Comparison of ENCODE assay signal across 16 cellular contexts in the genomic region with DNA sequence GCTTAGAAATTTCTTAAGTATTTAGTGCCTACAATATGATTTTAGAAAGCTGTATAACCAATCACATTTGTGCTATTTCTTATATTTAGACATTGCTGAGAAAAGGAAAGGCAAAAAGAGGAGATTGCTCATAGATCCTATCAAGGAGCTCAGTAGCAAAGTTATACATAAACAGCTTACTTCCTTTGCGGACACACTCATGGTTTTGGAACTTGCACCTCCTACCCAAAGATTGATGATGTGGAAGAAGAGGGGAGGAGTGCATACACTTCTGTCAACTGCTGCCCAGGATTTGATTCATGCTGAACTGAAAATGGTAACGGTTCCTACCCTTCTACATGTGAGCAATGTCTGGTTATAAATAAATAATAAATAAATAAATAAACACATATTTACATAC. TPM values are rescaled to one million over a fixed set of nuclear protein-coding genes. Genes with fewer than 3 reads are reported as not detected.
DNase-seq lines count a peak whose midpoint lies in the region; ATAC-seq, FAIRE-seq and TF ChIP-seq lines count a peak whose summit lies in the region.
"Had no signal": no experiment of that assay in that cellular context is flagged by ENCODE, and none has a peak within 500 bp of the region (broad histone marks: within the 10 kb centered on the region; RNA-seq: fewer than 3 reads in every experiment).

No MANE protein-coding gene starts in this region.

- H4K20me1 ChIP-seq in SK-N-SH (ENCODE audit: insufficient read depth) = no peaks in the 10 kb centered on the region

- TF ChIP-seq EP300 in SK-N-SH (IDR thresholded peaks at IDR 0.05; ENCODE audit: borderline replicate concordance in 1 of 2, low read depth in 1 of 2, low read length in 1 of 2) = 0 out of 4 replicates have a peak, but pooled peaks of 1 of the 2 experiments have one; percentile 13

- H3K79me2 ChIP-seq in ACC112 (ENCODE audit: control insufficient read depth, insufficient read depth, low read length, unreplicated experiment) = no peaks in the 10 kb centered on the region
- H3K79me2 ChIP-seq in SK-N-SH (ENCODE audit: insufficient read depth) = no peaks in the 10 kb centered on the region

- FAIRE-seq in GM19239 (lab: Jason Lieb, UNC) = peak; percentile 72
- FAIRE-seq: H1 had no signal

- POLR2A ChIA-PET in SK-N-SH (lab: Yijun Ruan, JAX) = no interaction called here

- H3K4me3 ChIP-seq in ACC112 (ENCODE audit: low read depth, low read length) = no peak overlapping the region
- no peak overlapping the region for H3K4me3 ChIP-seq in SK-N-SH (ENCODE audit: low read depth in 2 of 2, low read length in 1 of 2)
- H3K4me3 ChIP-seq in fibroblast of pulmonary artery (replicated peaks; ENCODE audit: low read depth, low read length) = no peak overlapping the region
- no peak overlapping the region for H3K4me3 ChIP-seq in HAP-1
- H3K4me3 ChIP-seq: coronary artery, mucosa of descending colon, right atrium auricular region, thyroid gland had no signal

- H3K4me1 ChIP-seq in ACC112 (ENCODE audit: control insufficient read depth, insufficient read depth, low read length, unreplicated experiment) (peaks cover 5% of the 10 kb centered on the region), SK-N-SH (ENCODE audit: control insufficient read depth in 1 of 2, insufficient read depth in 2 of 2, low read depth in 1 of 2, low read length in 1 of 2) (peaks cover 0 to 4% of the 10 kb centered on the region in 2 experiments; a peak in 2 of 4 replicates), HAP-1 (no peaks in the 10 kb centered on the region)
- H3K4me1 ChIP-seq: right atrium auricular region, thyroid gland had no signal

- H3F3A ChIP-seq in SK-N-SH (replicated peaks; ENCODE audit: insufficient read depth) = peaks cover 7% of the 10 kb centered on the region

- TF ChIP-seq RAD21 in SK-N-SH (IDR thresholded peaks at IDR 0.05; ENCODE audit: low read length) = no peak

- H3K9me3 ChIP-seq in SK-N-SH = no peaks in the 10 kb centered on the region
- no peaks in the 10 kb centered on the region for H3K9me3 ChIP-seq in HAP-1
- H3K9me3 ChIP-seq: mucosa of descending colon, right atrium auricular region, thyroid gland had no signal

- in situ Hi-C loops in HAP-1 (cut with MboI; ENCODE audit: low sequenced_read_pairs) = no loop called here

- H3K27me3 Mint-ChIP-seq in immature natural killer cell (ENCODE audit: low read depth in 3 of 3) = peaks cover 3 to 7% (median 4%) of the 10 kb centered on the region in 3 donors

- WGBS in SK-N-SH (ENCODE audit: low lambda C conversion rate) = 24% methylated on average over 2 of the region's 2 CpGs

- H3K9ac ChIP-seq in SK-N-SH = no peak overlapping the region

- H3K27ac Mint-ChIP-seq in immature natural killer cell = no peak overlapping the region
- H3K27ac Mint-ChIP-seq: CD4-positive, CD25-positive, alpha-beta regulatory T cell had no signal

- H3K4me2 ChIP-seq in SK-N-SH = no peak overlapping the region

- no peak overlapping the region for H2AFZ ChIP-seq in ACC112 (ENCODE audit: low read length, unreplicated experiment)
- H2AFZ ChIP-seq in SK-N-SH (ENCODE audit: low read depth) = no peak overlapping the region

- TF ChIP-seq CTCF in SK-N-SH (IDR thresholded peaks at IDR 0.05) = no peak
- no peak for TF ChIP-seq CTCF in fibroblast of pulmonary artery (IDR thresholded peaks at IDR 0.05; ENCODE audit: low read length, missing control alignments)

- H3K27ac ChIP-seq in ACC112 (ENCODE audit: low read depth, low read length) (peak overlapping the region; percentile 31; the same call in 1 of the 2 replicates), SK-N-SH (ENCODE audit: low read depth in 2 of 2, low read length in 1 of 2) (peak overlapping the region in 1 of 2 experiments; percentile 58; a peak in 2 of 4 replicates), caudate nucleus (ENCODE audit: low read depth, low read length) (no peak overlapping the region)
- H3K27ac ChIP-seq: coronary artery, right atrium auricular region, thyroid gland, WERI-Rb-1 had no signal

- H3K36me3 Mint-ChIP-seq in immature natural killer cell = no peaks in the 10 kb centered on the region
- H3K36me3 Mint-ChIP-seq: CD4-positive, CD25-positive, alpha-beta regulatory T cell had no signal

- no peak overlapping the region for H3K4me3 Mint-ChIP-seq in immature natural killer cell
- H3K4me3 Mint-ChIP-seq: CD4-positive, CD25-positive, alpha-beta regulatory T cell had no signal

- H3K27me3 ChIP-seq in ACC112 (ENCODE audit: insufficient read depth, low read length) (no peaks in the 10 kb centered on the region), SK-N-SH (ENCODE audit: insufficient read depth) (no peaks in the 10 kb centered on the region), HAP-1 (ENCODE audit: low read depth) (peaks cover 64% of the 10 kb centered on the region)
- H3K27me3 ChIP-seq: right atrium auricular region, thyroid gland had no signal

- ATAC-seq in HG02759 (IDR thresholded peaks at IDR 0.05; ENCODE audit: unreplicated experiment) = no peak
- ATAC-seq: mucosa of descending colon had no signal

- H3K9me2 ChIP-seq in SK-N-SH = no peaks in the 10 kb centered on the region

- DNase-seq in GM19239 (ENCODE audit: insufficient read length, low spot score) = no peak
- DNase-seq in SK-N-SH = no peak
- DNase-seq in fibroblast of pulmonary artery (ENCODE audit: low read depth) = peak; percentile 85
- no peak for DNase-seq in HAP-1 (ENCODE audit: low spot score in 2 of 2)
- DNase-seq in immature natural killer cell = no peak
- DNase-seq in caudate nucleus (lab: John Stamatoyannopoulos, UW) = no peak
- DNase-seq: CD4-positive, CD25-positive, alpha-beta regulatory T cell; Karpas-422; mucosa of descending colon; thyroid gland; WERI-Rb-1 had no signal

- no peaks in the 10 kb centered on the region for H3K4me1 Mint-ChIP-seq in immature natural killer cell
- H3K4me1 Mint-ChIP-seq: CD4-positive, CD25-positive, alpha-beta regulatory T cell had no signal

- no peaks in the 10 kb centered on the region for H3K36me3 ChIP-seq in ACC112 (ENCODE audit: insufficient read depth, low read length)
- no peaks in the 10 kb centered on the region for H3K36me3 ChIP-seq in SK-N-SH (replicated peaks in 1 of 2; ENCODE audit: control insufficient read depth in 1 of 2, insufficient read depth in 2 of 2, low read length in 1 of 2)
- no peaks in the 10 kb centered on the region for H3K36me3 ChIP-seq in HAP-1 (replicated peaks)
- H3K36me3 ChIP-seq: right atrium auricular region, thyroid gland, WERI-Rb-1 had no signal

- H3K9me3 Mint-ChIP-seq in immature natural killer cell = no peaks in the 10 kb centered on the region

- CTCF ChIA-PET in SK-N-SH (lab: Yijun Ruan, JAX) = no interaction called here

TF ChIP-seq in SK-N-SH, 30 proteins besides CTCF, POLR2A, EP300 and RAD21 (continues in another document):
- TF ChIP-seq RCOR1 (IDR thresholded peaks at IDR 0.05; ENCODE audit: low read length) (no peak), TCF12 (IDR thresholded peaks at IDR 0.05) (peak; percentile 31; the same call in 1 of the 2 replicates), FOSL2 (IDR thresholded peaks at IDR 0.05; ENCODE audit: borderline replicate concordance, low read depth) (peak; percentile 30; the same call in 1 of the 2 replicates), JUND (IDR thresholded peaks at IDR 0.05) (peak; percentile 42; the same call in 1 of the 2 replicates), IRF3 (IDR thresholded peaks at IDR 0.05; ENCODE audit: low read depth, low read length) (no peak), NRF1 (IDR thresholded peaks at IDR 0.05; ENCODE audit: low read depth, low read length) (no peak), TEAD4 (IDR thresholded peaks at IDR 0.05; ENCODE audit: borderline replicate concordance, insufficient read depth) (no peak), EZH2phosphoT487 (IDR thresholded peaks at IDR 0.05; ENCODE audit: borderline replicate concordance, low read depth) (no peak), MEF2A (IDR thresholded peaks at IDR 0.05; ENCODE audit: borderline replicate concordance, low read depth) (peak; percentile 20; the same call in 1 of the 2 replicates), RXRA (IDR thresholded peaks at IDR 0.05; ENCODE audit: borderline replicate concordance, low read depth) (0 out of 2 replicates have a peak, but pooled peaks have one; percentile 17), SMC3 (IDR thresholded peaks at IDR 0.05; ENCODE audit: low read depth, low read length) (no peak)
- TF ChIP-seq, protein P1, sequence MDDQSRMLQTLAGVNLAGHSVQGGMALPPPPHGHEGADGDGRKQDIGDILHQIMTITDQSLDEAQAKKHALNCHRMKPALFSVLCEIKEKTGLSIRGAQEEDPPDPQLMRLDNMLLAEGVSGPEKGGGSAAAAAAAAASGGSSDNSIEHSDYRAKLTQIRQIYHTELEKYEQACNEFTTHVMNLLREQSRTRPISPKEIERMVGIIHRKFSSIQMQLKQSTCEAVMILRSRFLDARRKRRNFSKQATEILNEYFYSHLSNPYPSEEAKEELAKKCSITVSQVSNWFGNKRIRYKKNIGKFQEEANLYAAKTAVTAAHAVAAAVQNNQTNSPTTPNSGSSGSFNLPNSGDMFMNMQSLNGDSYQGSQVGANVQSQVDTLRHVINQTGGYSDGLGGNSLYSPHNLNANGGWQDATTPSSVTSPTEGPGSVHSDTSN (IDR thresholded peaks at IDR 0.05) = peak; percentile 82

RNA-seq across cellular contexts. Expression of gene RAD21L1, which starts 16.7 kb away (rescaled TPM):
- polyA plus RNA-seq in SK-N-SH (2012; rRNA removed) (0.03 TPM in 1 of 2 replicates, not detected in the other), immature natural killer cell (not detected)
- polyA plus RNA-seq in SK-N-SH (2012; cell fraction: cytosol; rRNA removed) = 0.08 and 0.09 TPM in 2 replicates
- polyA plus RNA-seq in SK-N-SH (2012; cell fraction: nucleus; rRNA removed) = 0.07 and 0.28 TPM in 2 replicates

RNA-seq across cellular contexts. Expression of gene SNPH, which starts 23.6 kb away (rescaled TPM):
- polyA plus RNA-seq in SK-N-SH (2012; rRNA removed) (2.2 and 2.5 TPM in 2 replicates), immature natural killer cell (1 to 10 TPM in 2 of 3 donors, under 1 TPM in 1; 0.59 to 2.8 (median 1.1) TPM)
- polyA plus RNA-seq in SK-N-SH (2012; cell fraction: cytosol; rRNA removed) = 1.0 and 1.4 TPM in 2 replicates
- 14.5 and 15.5 TPM in 2 replicates for polyA plus RNA-seq in SK-N-SH (2012; cell fraction: nucleus; rRNA removed)

RNA-seq across cellular contexts. Expression of gene C20orf202, which starts 39.3 kb away (rescaled TPM):
- polyA plus RNA-seq in SK-N-SH (2012; rRNA removed) (not detected in 2 replicates), immature natural killer cell (not detected)
- 0.03 TPM in 2 replicates for polyA plus RNA-seq in SK-N-SH (2012; cell fraction: cytosol; rRNA removed)
- 0.05 TPM in 2 replicates for polyA plus RNA-seq in SK-N-SH (2012; cell fraction: nucleus; rRNA removed)
- polyA plus RNA-seq: CD4-positive, CD25-positive, alpha-beta regulatory T cell had no signal

RNA-seq across cellular contexts. Expression of gene TMEM74B, which starts 57.7 kb away (rescaled TPM):
- polyA plus RNA-seq in SK-N-SH (2012; rRNA removed) (1.8 and 2.6 TPM in 2 replicates), immature natural killer cell (not detected)
- polyA plus RNA-seq in SK-N-SH (2012; cell fraction: cytosol; rRNA removed) = 0.22 and 0.38 TPM in 2 replicates
- 18.7 and 19.1 TPM in 2 replicates for polyA plus RNA-seq in SK-N-SH (2012; cell fraction: nucleus; rRNA removed)
- polyA plus RNA-seq: CD4-positive, CD25-positive, alpha-beta regulatory T cell had no signal
